In genomic region chr2:73112913-73113633, GRCh38 we compare ENCODE assay signal across 8 cellular contexts. TPM values are rescaled to one million over a fixed set of nuclear protein-coding genes. Genes with fewer than 3 reads are reported as not detected.
DNase-seq lines count a peak whose midpoint lies in the region; ATAC-seq and TF ChIP-seq lines count a peak whose summit lies in the region.

Gene RAB11FIP5, minus strand, starts transcription at chr2:73112948. Its CDS starts 171 bp downstream, at chr2:73112777.

- no peaks in the 10 kb centered on the region for H3K27me3 ChIP-seq in Karpas-422 (ENCODE audit: low read length)
- no peaks in the 10 kb centered on the region for H3K27me3 ChIP-seq in adrenal gland
- H3K27me3 ChIP-seq in parathyroid adenoma (ENCODE audit: control insufficient read depth, insufficient read depth, low read length): no peaks in the 10 kb centered on the region
- H3K27me3 ChIP-seq in thoracic aorta (replicated peaks; ENCODE audit: insufficient read depth): no peaks in the 10 kb centered on the region

- peak in 1 of 6 experiments; percentile 16 for TF ChIP-seq CTCF in adrenal gland (IDR thresholded peaks at IDR 0.05)
- TF ChIP-seq CTCF in parathyroid adenoma (IDR thresholded peaks at IDR 0.05): peak; percentile 19
- TF ChIP-seq CTCF in thoracic aorta (IDR thresholded peaks at IDR 0.05): peak; percentile 12

- peak in 1 of 2 donors; percentile 76 for TF ChIP-seq POLR2A in adrenal gland (IDR thresholded peaks at IDR 0.05)

- no peaks in the 10 kb centered on the region for H3K9me2 ChIP-seq in Karpas-422 (replicated peaks; ENCODE audit: insufficient read depth, low read length)

- intact Hi-C loops in T-helper 1 cell treated with Interleukin-12 subunit alpha and Interleukin-12 subunit beta and Interleukin-4 antibody, amounts not matched to agents 30 ng/mL and 1 ng/mL, for 36 hours (cut with micrococcal nuclease): loop anchor here (1.0 to 10.0 kb wide), 10 partner anchors 28 to 1732 kb away; partner anchors contain the start of genes ALMS1, CCT7, FBXO41 and SFXN5
- intact Hi-C loops in adrenal gland (cut with DNase I): no loop called here
- intact Hi-C loops in cardiac septum (cut with DNase I): loop anchor here (2.0 to 5.0 kb wide), 2 partner anchors 24 to 119 kb away; partner anchors contain the start of genes CCT7 and PRADC1

- H4K20me1 ChIP-seq in Karpas-422 (ENCODE audit: insufficient read depth, low read depth, low read length): no peaks in the 10 kb centered on the region

- H3K9ac ChIP-seq in Karpas-422 (ENCODE audit: low read length) (0 out of 2 replicates have a peak within 1 kb of the TSS, but pooled peaks have one; percentile 32), parathyroid adenoma (peak within 1 kb of the TSS; percentile 97)

- H3K9me3 ChIP-seq in Karpas-422 (ENCODE audit: low read length) (no peaks in the 10 kb centered on the region), adrenal gland (replicated peaks in 1 of 3) (no peaks in the 10 kb centered on the region), parathyroid adenoma (ENCODE audit: control insufficient read depth, low read length) (no peaks in the 10 kb centered on the region), thoracic aorta (no peaks in the 10 kb centered on the region)

- peak; percentile 91 for DNase-seq in DMS 273 (lab: John Stamatoyannopoulos, UW; ENCODE audit: unreplicated experiment)
- DNase-seq in Karpas-422: peak; percentile 63
- peak; percentile 69 to 81 (median 74) for DNase-seq in adrenal gland
- peak; percentile 88 for DNase-seq in cardiac septum (ENCODE audit: low spot score)
- peak; percentile 47 for DNase-seq in thoracic aorta (ENCODE audit: low spot score)

- H3K79me2 ChIP-seq in Karpas-422 (ENCODE audit: low read length) (no peaks in the 10 kb centered on the region), parathyroid adenoma (peaks cover 33% of the 10 kb centered on the region)

- ATAC-seq in GM21619 (IDR thresholded peaks at IDR 0.05; ENCODE audit: unreplicated experiment): peak; percentile 77
- peak; percentile 59 for ATAC-seq in thoracic aorta (ENCODE audit: insufficient number of reproducible peaks, low FRiP score, low read depth)

- H3K4me2 ChIP-seq in Karpas-422 (ENCODE audit: low read depth, low read length, poor library complexity, severe bottlenecking) (peak within 1 kb of the TSS; percentile 60), parathyroid adenoma (ENCODE audit: low read length) (peak within 1 kb of the TSS; percentile 93)

- H3K4me1 ChIP-seq in Karpas-422 (ENCODE audit: low read length) (peaks cover 10% of the 10 kb centered on the region), adrenal gland (replicated peaks in 1 of 2) (peaks cover 12 to 21% of the 10 kb centered on the region in 2 donors), parathyroid adenoma (peaks cover 24% of the 10 kb centered on the region), thoracic aorta (ENCODE audit: control insufficient read depth in 1 of 2, low read depth in 2 of 2) (peaks cover 6 to 34% of the 10 kb centered on the region in 2 donors)

- H3K4me3 ChIP-seq in Karpas-422 (ENCODE audit: low read length) (peak within 1 kb of the TSS; percentile 51), adrenal gland (peak within 1 kb of the TSS; percentile 41 to 69 (median 66)), parathyroid adenoma (ENCODE audit: low read depth, low read length) (peak within 1 kb of the TSS; percentile 85), thoracic aorta (peak within 1 kb of the TSS; percentile 95)

- 0 to 8% (median 0%) methylated on average over 5 to 88 of the region's 88 CpGs for WGBS in adrenal gland, 4 donors

- H2AFZ ChIP-seq in Karpas-422 (ENCODE audit: low read length) (no peak within 1 kb of the TSS), parathyroid adenoma (peak within 1 kb of the TSS; percentile 91)

- no peak within 1 kb of the TSS for H3K27ac ChIP-seq in Karpas-422 (ENCODE audit: low read length)
- peak within 1 kb of the TSS in 4 of 5 donors; percentile 76 to 93 (median 85) for H3K27ac ChIP-seq in adrenal gland
- H3K27ac ChIP-seq in parathyroid adenoma: peak within 1 kb of the TSS; percentile 92
- H3K27ac ChIP-seq in thoracic aorta: peak within 1 kb of the TSS; percentile 96 to 98

- H3K36me3 ChIP-seq in Karpas-422 (ENCODE audit: insufficient read depth, low read length) (no peaks in the 10 kb centered on the region), adrenal gland (replicated peaks in 1 of 2) (no peaks in the 10 kb centered on the region), parathyroid adenoma (ENCODE audit: control insufficient read depth, insufficient read depth, low read length) (no peaks in the 10 kb centered on the region), thoracic aorta (no peaks in the 10 kb centered on the region)

RNA-seq across cellular contexts. Expression of gene RAB11FIP5, which starts in this region (rescaled TPM):
- 0.14 TPM in 1 of 2 replicates, not detected in the other for total RNA-seq in Karpas-422 (2014; rRNA removed; shearing (Covaris generic); ENCODE audit: low replicate concordance)
- 16.6 and 16.7 TPM in 2 replicates for total RNA-seq in T-helper 1 cell treated with Interleukin-12 subunit alpha and Interleukin-12 subunit beta and Interleukin-4 antibody, amounts not matched to agents 30 ng/mL and 1 ng/mL, for 36 hours
- total RNA-seq in adrenal gland: 10 to 100 TPM; 21.1 to 38.0 (median 24.3) TPM
- 10 to 100 TPM in 1 of 3 donors, 1 to 10 TPM in 2; 8.9 to 46.7 (median 9.6) TPM for polyA plus RNA-seq in adrenal gland
- total RNA-seq in cardiac septum: 38.1 TPM
- 10 to 100 TPM; 62.4 to 78.8 TPM for total RNA-seq in thoracic aorta

Comparison
In these comparisons a context has a peak if more than half of its experiments do, and no peak if none do; other contexts are left out.
1. RNA of gene RAB11FIP5 (total RNA-seq): 62.4 to 78.8 TPM in thoracic aorta, 38.1 TPM in cardiac septum (single experiment), 21.1 to 38.0 TPM in adrenal gland and 16.6 to 16.7 TPM in T-helper 1 cell treated with Interleukin-12 subunit alpha and Interleukin-12 subunit beta and Interleukin-4 antibody, amounts not matched to agents 30 ng/mL and 1 ng/mL, for 36 hours; 0.14 TPM in Karpas-422; every median in the first group is over 10 times any median in the second.
2. Peak in DNase-seq, H3K4me3 ChIP-seq, H3K9ac ChIP-seq and H3K4me2 ChIP-seq in Karpas-422; RNA of the gene not detected or under 1 TPM.
3. intact Hi-C loops: an anchor here in T-helper 1 cell treated with Interleukin-12 subunit alpha and Interleukin-12 subunit beta and Interleukin-4 antibody, amounts not matched to agents 30 ng/mL and 1 ng/mL, for 36 hours (1.0 to 10.0 kb wide) and cardiac septum (2.0 to 5.0 kb wide); none called in adrenal gland.
4. Peak in every context shown above with its lines, with median percentiles within 50 percentile points of each other: DNase-seq and H3K4me3 ChIP-seq.